Comparison of ENCODE assay signal across 1 cellular context in genomic region chr13:21486322-21486721, GRCh38.
TF ChIP-seq lines count a peak whose summit lies in the region.

No MANE protein-coding gene starts in this region.

TF ChIP-seq in K562, 482 proteins besides CTCF, POLR2A, EP300 and RAD21:
- TF ChIP-seq ZNF318 (IDR thresholded peaks at IDR 0.05; ENCODE audit: borderline replicate concordance in 1 of 2, low read depth in 1 of 2) (no peak), ARNT (IDR thresholded peaks at IDR 0.05) (no peak), ELF1 (tag; IDR thresholded peaks at IDR 0.05) (no peak), CUX1 (CRISPR knock-in tag; IDR thresholded peaks at IDR 0.05) (no peak), TCF15 (CRISPR knock-in tag; IDR thresholded peaks at IDR 0.05) (no peak), CBFB (CRISPR knock-in tag; IDR thresholded peaks at IDR 0.05) (no peak), TCF3 (CRISPR knock-in tag; IDR thresholded peaks at IDR 0.05) (no peak), ZNF408 (CRISPR knock-in tag; IDR thresholded peaks at IDR 0.05; ENCODE audit: low read depth) (no peak), ZNF384 (IDR thresholded peaks at IDR 0.05; ENCODE audit: low read depth, low read length) (0 out of 2 replicates have a peak, but pooled peaks have one; percentile 49), ZZZ3 (IDR thresholded peaks at IDR 0.05) (no peak), ZFP30 (CRISPR knock-in tag; IDR thresholded peaks at IDR 0.05; ENCODE audit: borderline replicate concordance) (no peak), SNIP1 (IDR thresholded peaks at IDR 0.05; ENCODE audit: low read depth) (no peak), MTA2 (IDR thresholded peaks at IDR 0.05; ENCODE audit: low read depth) (no peak), ESRRA (IDR thresholded peaks at IDR 0.05; ENCODE audit: borderline replicate concordance, low read depth) (no peak), XRCC4 (IDR thresholded peaks at IDR 0.05; ENCODE audit: extremely low read depth, insufficient read depth, insufficient read length) (no peak), TRIM24 (IDR thresholded peaks at IDR 0.05) (0 out of 4 replicates have a peak, but pooled peaks of 1 of the 2 experiments have one; percentile 32), CBX3 (IDR thresholded peaks at IDR 0.05; ENCODE audit: borderline replicate concordance in 1 of 2, low read length in 2 of 2) (peak in 1 of 2 experiments; percentile 39; a peak in 1 of 3 replicates), CAMTA2 (CRISPR knock-in tag; conservative IDR thresholded peaks at IDR 0.05) (no peak), PURB (CRISPR knock-in tag; IDR thresholded peaks at IDR 0.05; ENCODE audit: low read depth) (no peak), NKRF (IDR thresholded peaks at IDR 0.05; ENCODE audit: borderline replicate concordance) (no peak)
